1 cellular context compared by ENCODE assay signal in the genomic region with DNA sequence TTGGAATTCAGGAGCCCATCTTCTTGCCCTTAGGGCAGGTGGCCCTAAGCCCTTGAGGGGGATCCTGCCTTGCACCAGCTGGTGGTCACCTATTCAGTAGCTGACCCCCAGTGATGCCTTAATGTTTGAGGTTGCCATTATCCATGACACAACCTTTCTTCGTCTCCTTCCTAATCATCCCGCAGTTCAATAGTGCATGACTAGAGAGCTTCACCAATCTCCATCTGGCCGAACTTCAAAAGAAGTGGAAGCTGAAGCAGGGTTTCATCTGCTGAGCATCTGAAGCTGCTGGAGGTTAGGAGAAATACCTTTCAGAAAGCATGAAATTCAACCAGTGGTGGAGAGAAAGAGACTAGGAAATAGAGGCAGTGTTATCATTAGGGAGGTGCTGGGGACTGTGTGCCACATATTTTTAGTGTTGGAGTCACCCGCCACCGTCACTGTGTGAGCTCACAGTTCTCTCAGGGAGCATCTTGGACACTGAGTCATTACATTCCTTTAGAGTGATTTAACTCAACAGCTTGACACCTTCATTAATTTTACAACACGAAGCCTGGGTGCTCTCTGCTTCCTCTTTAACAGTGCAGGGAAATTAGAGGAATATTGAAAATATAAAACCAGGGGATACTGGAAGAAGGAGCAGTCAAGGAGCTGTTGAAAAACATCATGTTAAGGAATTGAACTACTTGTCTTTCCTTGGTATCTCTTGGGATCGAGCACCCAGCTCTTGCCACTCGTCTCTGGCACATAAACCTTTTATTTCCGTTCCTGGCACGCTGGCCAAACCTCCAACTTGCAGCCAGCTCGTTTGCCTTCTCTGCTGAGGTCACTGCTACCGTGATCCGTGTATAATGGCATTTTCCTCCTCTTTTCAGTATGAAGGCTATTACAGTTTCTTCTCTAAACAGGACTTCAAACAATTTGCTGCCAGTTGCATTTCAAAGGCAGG.
TF ChIP-seq lines count a peak whose summit lies in the region.

No MANE protein-coding gene starts in this region.

TF ChIP-seq in IMR-90, 13 proteins besides CTCF, POLR2A, EP300 and RAD21:
- TF ChIP-seq, protein P1, sequence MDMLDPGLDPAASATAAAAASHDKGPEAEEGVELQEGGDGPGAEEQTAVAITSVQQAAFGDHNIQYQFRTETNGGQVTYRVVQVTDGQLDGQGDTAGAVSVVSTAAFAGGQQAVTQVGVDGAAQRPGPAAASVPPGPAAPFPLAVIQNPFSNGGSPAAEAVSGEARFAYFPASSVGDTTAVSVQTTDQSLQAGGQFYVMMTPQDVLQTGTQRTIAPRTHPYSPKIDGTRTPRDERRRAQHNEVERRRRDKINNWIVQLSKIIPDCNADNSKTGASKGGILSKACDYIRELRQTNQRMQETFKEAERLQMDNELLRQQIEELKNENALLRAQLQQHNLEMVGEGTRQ (IDR thresholded peaks at IDR 0.05; ENCODE audit: low read depth, low read length) = no peak
- no peak for TF ChIP-seq SMC3 (IDR thresholded peaks at IDR 0.05; ENCODE audit: low read depth, low read length)
- no peak for TF ChIP-seq RCOR1 (IDR thresholded peaks at IDR 0.05; ENCODE audit: insufficient replicate concordance, low read length)
- peak; percentile 80 for TF ChIP-seq FOS (IDR thresholded peaks at IDR 0.05; ENCODE audit: low read depth, low read length)
- no peak for TF ChIP-seq MXI1 (IDR thresholded peaks at IDR 0.05; ENCODE audit: borderline replicate concordance, low read depth, low read length)
- TF ChIP-seq MAFK (IDR thresholded peaks at IDR 0.05; ENCODE audit: low read depth, low read length) = peak; percentile 22; the same call in 1 of the 2 replicates
- TF ChIP-seq MAZ (IDR thresholded peaks at IDR 0.05; ENCODE audit: borderline replicate concordance, low read depth, low read length) = no peak
- TF ChIP-seq CHD1 (IDR thresholded peaks at IDR 0.05; ENCODE audit: low read depth, low read length) = peak; percentile 41; the same call in 1 of the 2 replicates
- TF ChIP-seq BHLHE40 (IDR thresholded peaks at IDR 0.05; ENCODE audit: low read depth, low read length) = peak; percentile 76
- TF ChIP-seq, protein P2, sequence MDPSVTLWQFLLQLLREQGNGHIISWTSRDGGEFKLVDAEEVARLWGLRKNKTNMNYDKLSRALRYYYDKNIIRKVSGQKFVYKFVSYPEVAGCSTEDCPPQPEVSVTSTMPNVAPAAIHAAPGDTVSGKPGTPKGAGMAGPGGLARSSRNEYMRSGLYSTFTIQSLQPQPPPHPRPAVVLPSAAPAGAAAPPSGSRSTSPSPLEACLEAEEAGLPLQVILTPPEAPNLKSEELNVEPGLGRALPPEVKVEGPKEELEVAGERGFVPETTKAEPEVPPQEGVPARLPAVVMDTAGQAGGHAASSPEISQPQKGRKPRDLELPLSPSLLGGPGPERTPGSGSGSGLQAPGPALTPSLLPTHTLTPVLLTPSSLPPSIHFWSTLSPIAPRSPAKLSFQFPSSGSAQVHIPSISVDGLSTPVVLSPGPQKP (IDR thresholded peaks at IDR 0.05; ENCODE audit: borderline replicate concordance, low read depth, low read length) = no peak
- TF ChIP-seq RFX5 (IDR thresholded peaks at IDR 0.05; ENCODE audit: low read depth, low read length) = no peak
- TF ChIP-seq CEBPB (IDR thresholded peaks at IDR 0.05; ENCODE audit: low read depth, low read length) = no peak
- TF ChIP-seq NFE2L2 (IDR thresholded peaks at IDR 0.05; ENCODE audit: low read depth, low read length) = no peak
